8 cellular contexts compared by ENCODE assay signal in genomic region chr16:590165-590874, GRCh38. TPM values are rescaled to one million over a fixed set of nuclear protein-coding genes. Genes with fewer than 3 reads are reported as not detected.
DNase-seq lines count a peak whose midpoint lies in the region; ATAC-seq and TF ChIP-seq lines count a peak whose summit lies in the region.

No MANE protein-coding gene starts in this region.

- peaks cover 7% of the 10 kb centered on the region for H3K36me3 Mint-ChIP-seq in glutamatergic neuron (ENCODE audit: unreplicated experiment)

- in situ Hi-C loops in gastrocnemius medialis (cut with MboI; ENCODE audit: low sequenced_read_pairs in 4 of 4): no loop called here

- TF ChIP-seq CTCF in A673 (conservative IDR thresholded peaks at IDR 0.05; ENCODE audit: low read depth, low read length) (no peak), WERI-Rb-1 (IDR thresholded peaks at IDR 0.05; ENCODE audit: low read depth, low read length) (no peak; the same call in 1 of the 2 replicates), glutamatergic neuron (IDR thresholded peaks at IDR 0.05; ENCODE audit: partially characterized antibody, unreplicated experiment) (no peak), gastrocnemius medialis (IDR thresholded peaks at IDR 0.05 in 4 of 5, conservative IDR thresholded peaks at IDR 0.05 in 1 of 5) (no peak)

- H3K4me1 ChIP-seq in A673 (ENCODE audit: insufficient read depth, low read length, poor library complexity, severe bottlenecking): peaks cover 29% of the 10 kb centered on the region
- H3K4me1 ChIP-seq in gastrocnemius medialis: peaks cover 67 to 69% of the 10 kb centered on the region in 2 donors

- DNase-seq in A673 (ENCODE audit: low spot score) (peak; percentile 37), WERI-Rb-1 (peak; percentile 31), glutamatergic neuron (peak; percentile 53), gastrocnemius medialis (no peak), NOMO-1 treated with dmso at 0.1 percent for 144 hours (lab: John Stamatoyannopoulos, UW; ENCODE audit: unreplicated experiment) (no peak)

- H3K36me3 ChIP-seq in A673 (ENCODE audit: insufficient read depth, low read length, poor library complexity, severe bottlenecking) (no peaks in the 10 kb centered on the region), WERI-Rb-1 (peaks cover 19% of the 10 kb centered on the region), gastrocnemius medialis (no peaks in the 10 kb centered on the region)

- peaks cover 24% of the 10 kb centered on the region for H3K27me3 Mint-ChIP-seq in glutamatergic neuron (ENCODE audit: unreplicated experiment)

- peaks cover 35% of the 10 kb centered on the region for H3K4me1 Mint-ChIP-seq in glutamatergic neuron (ENCODE audit: low read depth, unreplicated experiment)

- ATAC-seq in GM18502 (IDR thresholded peaks at IDR 0.05; ENCODE audit: poor library complexity, unreplicated experiment) (peak; percentile 2), gastrocnemius medialis (peak in 1 of 2 donors; percentile 3), GM21515 (IDR thresholded peaks at IDR 0.05; ENCODE audit: unreplicated experiment) (no peak), GM19452 (IDR thresholded peaks at IDR 0.05; ENCODE audit: unreplicated experiment) (no peak)

- peak overlapping the region; percentile 77 for H3K27ac ChIP-seq in A673 (ENCODE audit: low read depth, low read length, poor library complexity, severe bottlenecking)
- H3K27ac ChIP-seq in WERI-Rb-1: peak overlapping the region; percentile 81
- H3K27ac ChIP-seq in gastrocnemius medialis: peak overlapping the region; percentile 87 to 97 (median 95)

- H3K4me3 ChIP-seq in A673 (ENCODE audit: low read depth, low read length, poor library complexity, severe bottlenecking) (peak overlapping the region; percentile 94), WERI-Rb-1 (ENCODE audit: low read depth, low read length) (peak overlapping the region; percentile 64), gastrocnemius medialis (peak overlapping the region; percentile 66 to 91 (median 80))

- intact Hi-C loops in A673 (cut with micrococcal nuclease; ENCODE audit: unreplicated experiment): no loop called here
- intact Hi-C loops in gastrocnemius medialis (cut with DNase I; ENCODE audit: low total_unique reads): loop anchor here (1.0 kb wide), 1 partner anchor 70 kb away; no protein-coding TSS in a partner anchor

- no peaks in the 10 kb centered on the region for H3K9me3 ChIP-seq in A673 (ENCODE audit: low read depth, low read length, poor library complexity, severe bottlenecking)
- no peaks in the 10 kb centered on the region for H3K9me3 ChIP-seq in WERI-Rb-1 (ENCODE audit: severe bottlenecking)
- no peaks in the 10 kb centered on the region for H3K9me3 ChIP-seq in gastrocnemius medialis

- BruUV-seq in A673 (replicated peaks; lab: Mats Ljungman, UMichigan): no TSS peak

- H3K4me3 Mint-ChIP-seq in glutamatergic neuron (ENCODE audit: unreplicated experiment): peak overlapping the region; percentile 100

- peak overlapping the region; percentile 75 for H3K27ac Mint-ChIP-seq in glutamatergic neuron (ENCODE audit: unreplicated experiment)

- H3K27me3 ChIP-seq in A673 (replicated peaks; ENCODE audit: insufficient read depth, low read depth, low read length, poor library complexity) (no peaks in the 10 kb centered on the region), WERI-Rb-1 (ENCODE audit: insufficient read depth, low read depth, severe bottlenecking) (no peaks in the 10 kb centered on the region), gastrocnemius medialis (no peaks in the 10 kb centered on the region)

- peaks cover 26% of the 10 kb centered on the region for H3K9me3 Mint-ChIP-seq in glutamatergic neuron (ENCODE audit: unreplicated experiment)

- CTCF ChIA-PET in A673 (lab: Charles Lee): no interaction called here

- TF ChIP-seq POLR2A in gastrocnemius medialis (IDR thresholded peaks at IDR 0.05): peak; percentile 82 to 85

- POLR2A ChIA-PET in A673 (lab: Charles Lee; ENCODE audit: low non-redundant PET): no interaction called here

RNA-seq across cellular contexts. Expression of gene RAB40C, which starts 0.5 kb away (rescaled TPM):
- total RNA-seq in A673 (2021) (19.9 and 20.6 TPM in 2 replicates), glutamatergic neuron (ENCODE audit: unreplicated experiment) (48.3 TPM), gastrocnemius medialis (10 to 100 TPM; 15.6 to 29.3 (median 21.4) TPM)

RNA-seq across cellular contexts. Expression of gene PIGQ, which starts 20.6 kb away (rescaled TPM):
- 59.4 and 65.7 TPM in 2 replicates for total RNA-seq in A673 (2021)
- total RNA-seq in glutamatergic neuron (ENCODE audit: unreplicated experiment): 85.0 TPM
- 10 to 100 TPM; 22.2 to 47.3 (median 38.5) TPM for total RNA-seq in gastrocnemius medialis

RNA-seq across cellular contexts. Expression of gene NHLRC4, which starts 23.5 kb away (rescaled TPM):
- total RNA-seq in A673 (2021) (0.21 and 0.52 TPM in 2 replicates), glutamatergic neuron (ENCODE audit: unreplicated experiment) (3.4 TPM), gastrocnemius medialis (under 1 TPM; 0.42 to 0.56 (median 0.48) TPM)

RNA-seq across cellular contexts. Expression of gene PRR35, which starts 30.1 kb away (rescaled TPM):
- total RNA-seq in A673 (2021) (0.13 TPM in 1 of 2 replicates, not detected in the other), glutamatergic neuron (ENCODE audit: unreplicated experiment) (not detected), gastrocnemius medialis (not detected)

RNA-seq across cellular contexts. Expression of gene WFIKKN1, which starts 40.5 kb away (rescaled TPM):
- 1.7 and 1.8 TPM in 2 replicates for total RNA-seq in A673 (2021)
- total RNA-seq in glutamatergic neuron (ENCODE audit: unreplicated experiment): 61.9 TPM
- 1 to 10 TPM in 3 of 4 donors, under 1 TPM in 1; 0.12 to 3.2 (median 1.3) TPM for total RNA-seq in gastrocnemius medialis

Comparison
In these comparisons a context has a peak if more than half of its experiments do, and no peak if none do; other contexts are left out.
1. DNase-seq: peak in A673 (single experiment), WERI-Rb-1 (single experiment) and glutamatergic neuron (single experiment); none in gastrocnemius medialis (0 of 2) and NOMO-1 treated with dmso at 0.1 percent for 144 hours (single experiment).
2. Peak in every context shown above with its lines, with median percentiles within 50 percentile points of each other: H3K27ac ChIP-seq and H3K4me3 ChIP-seq.